In the genomic region with DNA sequence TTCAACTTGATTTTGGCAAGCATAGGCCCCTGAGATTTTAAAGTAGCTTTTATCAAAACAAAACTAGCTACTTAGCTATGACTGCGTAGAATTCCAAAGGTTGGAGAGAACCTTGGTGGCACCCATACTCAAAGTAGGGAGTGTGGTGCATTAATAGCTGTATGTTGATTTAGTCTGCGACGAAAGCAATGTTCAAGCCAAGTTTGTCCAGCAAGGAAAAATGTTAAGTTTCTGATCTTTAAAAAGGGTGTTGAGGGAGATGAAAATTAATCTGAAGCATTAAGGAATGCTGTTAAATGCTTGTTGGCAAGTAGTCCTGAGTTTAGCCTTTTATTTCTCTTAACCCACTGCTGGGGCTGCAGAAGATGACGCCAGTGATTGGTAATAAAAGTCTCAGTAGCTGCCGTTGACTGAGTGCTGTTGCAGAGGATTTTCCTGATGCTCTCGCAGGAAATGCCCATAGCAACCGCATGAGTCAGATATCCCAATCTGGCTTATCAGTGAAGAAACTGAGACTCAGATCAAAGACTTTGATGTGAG, we compare ENCODE assay signal across 9 cellular contexts.
A peak's percentile ranks its signal among the peaks of the same experiment; 100 is the strongest.
DNase-seq lines count a peak whose midpoint lies in the region; ATAC-seq and TF ChIP-seq lines count a peak whose summit lies in the region.
"Had no signal": no experiment of that assay in that cellular context is flagged by ENCODE, and none has a peak within 500 bp of the region (broad histone marks: within the 10 kb centered on the region; RNA-seq: fewer than 3 reads in every experiment).

No MANE protein-coding gene starts in this region.

- no peak overlapping the region for H3K27ac Mint-ChIP-seq in neural progenitor cell

- H3K9ac ChIP-seq in stomach smooth muscle (ENCODE audit: low read length in 2 of 2) (no peak overlapping the region), neural progenitor cell (no peak overlapping the region)

- no peak overlapping the region for H2AFZ ChIP-seq in neural progenitor cell (replicated peaks)

- peaks cover 10% of the 10 kb centered on the region for H3K4me1 ChIP-seq in stomach smooth muscle (ENCODE audit: control insufficient read depth, insufficient read depth, low read length)
- peaks cover 10% of the 10 kb centered on the region for H3K4me1 ChIP-seq in neural progenitor cell

- no peaks in the 10 kb centered on the region for H3K27me3 ChIP-seq in stomach smooth muscle (ENCODE audit: control insufficient read depth in 1 of 2, insufficient read depth in 2 of 2, low read length in 2 of 2)
- H3K27me3 ChIP-seq in neural progenitor cell = no peaks in the 10 kb centered on the region

- H3K4me2 ChIP-seq in neural progenitor cell = no peak overlapping the region

- peaks cover 4% of the 10 kb centered on the region for H4K20me1 ChIP-seq in neural progenitor cell (ENCODE audit: low read depth)

- peaks cover 66% of the 10 kb centered on the region for H3K79me2 ChIP-seq in neural progenitor cell (ENCODE audit: low read depth)

- peak overlapping the region; percentile 41 for H3K27ac ChIP-seq in stomach smooth muscle (ENCODE audit: low read length)
- no peak overlapping the region for H3K27ac ChIP-seq in neural progenitor cell

- DNase-seq in GM04503 (ENCODE audit: low read depth) (peak; percentile 67), amniotic epithelial cell (ENCODE audit: low read depth) (peak; percentile 76), hepatic stellate cell (ENCODE audit: low spot score) (peak; percentile 76), neural progenitor cell (ENCODE audit: low spot score) (no peak), AML-193 (lab: John Stamatoyannopoulos, UW) (no peak)
- DNase-seq: aorta had no signal

- H3K4me3 ChIP-seq in stomach smooth muscle (ENCODE audit: low read length in 2 of 2) (peak overlapping the region in 1 of 2 donors; percentile 57), neural progenitor cell (no peak overlapping the region)

- H3F3A ChIP-seq in neural progenitor cell (ENCODE audit: low read depth) = no peaks in the 10 kb centered on the region

- TF ChIP-seq CTCF in neural progenitor cell (IDR thresholded peaks at IDR 0.05) = no peak

- ATAC-seq in HG03025 (IDR thresholded peaks at IDR 0.05; ENCODE audit: low FRiP score, unreplicated experiment) = no peak
- ATAC-seq in GM19023 (IDR thresholded peaks at IDR 0.05; ENCODE audit: unreplicated experiment) = no peak

- H3K9me3 ChIP-seq in stomach smooth muscle (ENCODE audit: control insufficient read depth in 2 of 2, low read length in 2 of 2) (no peaks in the 10 kb centered on the region), neural progenitor cell (ENCODE audit: low read depth) (no peaks in the 10 kb centered on the region)

- peaks cover 24% of the 10 kb centered on the region for H3K4me1 Mint-ChIP-seq in neural progenitor cell

- no peak overlapping the region for H3K4me3 Mint-ChIP-seq in neural progenitor cell

- no peaks in the 10 kb centered on the region for H3K36me3 ChIP-seq in stomach smooth muscle (ENCODE audit: control insufficient read depth in 2 of 2, insufficient read depth in 2 of 2, low read length in 2 of 2)
- no peaks in the 10 kb centered on the region for H3K36me3 ChIP-seq in neural progenitor cell

- peaks cover 6% of the 10 kb centered on the region for H3K27me3 Mint-ChIP-seq in neural progenitor cell (ENCODE audit: insufficient read depth, low read depth)

- no peaks in the 10 kb centered on the region for H3K9me3 Mint-ChIP-seq in neural progenitor cell

- H3K36me3 Mint-ChIP-seq in neural progenitor cell = peaks cover 1% of the 10 kb centered on the region

Comparison
In these comparisons a context has a peak if more than half of its experiments do, and no peak if none do; other contexts are left out.
1. DNase-seq: peak in GM04503 (single experiment), amniotic epithelial cell (single experiment) and hepatic stellate cell (single experiment); none in neural progenitor cell (single experiment) and AML-193 (0 of 2).